Comparison of ENCODE assay signal across 1 cellular context in the genomic region with DNA sequence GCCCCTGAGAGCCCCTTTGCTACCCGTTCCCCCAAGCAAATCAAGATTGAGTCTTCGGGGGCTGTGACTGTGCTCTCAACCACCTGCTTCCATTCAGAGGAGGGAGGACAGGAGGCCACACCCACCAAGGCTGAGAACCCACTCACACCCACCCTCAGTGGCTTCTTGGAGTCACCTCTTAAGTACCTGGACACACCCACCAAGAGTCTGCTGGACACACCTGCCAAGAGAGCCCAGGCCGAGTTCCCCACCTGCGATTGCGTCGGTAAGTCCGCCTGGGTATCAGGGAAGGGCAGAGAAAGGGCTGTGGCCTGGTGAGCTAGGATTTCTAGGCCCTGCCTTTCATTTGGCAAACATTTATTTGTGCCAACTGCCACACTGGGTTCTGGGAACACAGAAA.
TF ChIP-seq lines count a peak whose summit lies in the region.

No MANE protein-coding gene starts in this region.

TF ChIP-seq in WTC11, 78 proteins besides CTCF, POLR2A, EP300 and RAD21:
- TF ChIP-seq, protein P1, sequence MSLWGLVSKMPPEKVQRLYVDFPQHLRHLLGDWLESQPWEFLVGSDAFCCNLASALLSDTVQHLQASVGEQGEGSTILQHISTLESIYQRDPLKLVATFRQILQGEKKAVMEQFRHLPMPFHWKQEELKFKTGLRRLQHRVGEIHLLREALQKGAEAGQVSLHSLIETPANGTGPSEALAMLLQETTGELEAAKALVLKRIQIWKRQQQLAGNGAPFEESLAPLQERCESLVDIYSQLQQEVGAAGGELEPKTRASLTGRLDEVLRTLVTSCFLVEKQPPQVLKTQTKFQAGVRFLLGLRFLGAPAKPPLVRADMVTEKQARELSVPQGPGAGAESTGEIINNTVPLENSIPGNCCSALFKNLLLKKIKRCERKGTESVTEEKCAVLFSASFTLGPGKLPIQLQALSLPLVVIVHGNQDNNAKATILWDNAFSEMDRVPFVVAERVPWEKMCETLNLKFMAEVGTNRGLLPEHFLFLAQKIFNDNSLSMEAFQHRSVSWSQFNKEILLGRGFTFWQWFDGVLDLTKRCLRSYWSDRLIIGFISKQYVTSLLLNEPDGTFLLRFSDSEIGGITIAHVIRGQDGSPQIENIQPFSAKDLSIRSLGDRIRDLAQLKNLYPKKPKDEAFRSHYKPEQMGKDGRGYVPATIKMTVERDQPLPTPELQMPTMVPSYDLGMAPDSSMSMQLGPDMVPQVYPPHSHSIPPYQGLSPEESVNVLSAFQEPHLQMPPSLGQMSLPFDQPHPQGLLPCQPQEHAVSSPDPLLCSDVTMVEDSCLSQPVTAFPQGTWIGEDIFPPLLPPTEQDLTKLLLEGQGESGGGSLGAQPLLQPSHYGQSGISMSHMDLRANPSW (CRISPR knock-in tag; conservative IDR thresholded peaks at IDR 0.05; ENCODE audit: low read depth): no peak
- TF ChIP-seq HMGA2 (CRISPR knock-in tag; IDR thresholded peaks at IDR 0.05) (no peak), ZNF281 (CRISPR knock-in tag; IDR thresholded peaks at IDR 0.05) (no peak)
